Comparison of ENCODE assay signal across 17 cellular contexts in genomic region chr17:6927290-6927844, GRCh38.
DNase-seq lines count a peak whose midpoint lies in the region; ATAC-seq and TF ChIP-seq lines count a peak whose summit lies in the region.
"Had no signal": no experiment of that assay in that cellular context is flagged by ENCODE, and none has a peak within 500 bp of the region (broad histone marks: within the 10 kb centered on the region; RNA-seq: fewer than 3 reads in every experiment).

No MANE protein-coding gene starts in this region.

- H3K27ac ChIP-seq in lower lobe of right lung: no peak overlapping the region
- H3K27ac ChIP-seq: heart right ventricle had no signal

- no peaks in the 10 kb centered on the region for H3K36me3 ChIP-seq in lower lobe of right lung
- H3K36me3 ChIP-seq: heart right ventricle had no signal

- DNase-seq in AG20443 (ENCODE audit: low spot score): peak; percentile 40
- peak; percentile 74 for DNase-seq in amniotic epithelial cell (ENCODE audit: low read depth)
- no peak for DNase-seq in left lobe of liver (ENCODE audit: low spot score)
- no peak for DNase-seq in lower lobe of right lung
- DNase-seq in activated CD4-positive, alpha-beta T cell treated with anti-CD3 and anti-CD28 coated beads, Interleukin-2, amount 10 ng/mL, durations not matched to agents 24 days and 14 days: no peak
- DNase-seq: activated naive CD8-positive, alpha-beta T cell treated with anti-CD3 and anti-CD28 coated beads, Interleukin-2, amount 50 U/mL, for 24 hours; heart right ventricle; NCI-H2029 had no signal

- H3K27me3 ChIP-seq in lower lobe of right lung (ENCODE audit: low read depth): no peaks in the 10 kb centered on the region

- TF ChIP-seq RAD21 in Ishikawa (IDR thresholded peaks at IDR 0.05; ENCODE audit: low read depth): no peak

- peaks cover 3% of the 10 kb centered on the region for H3K27me3 Mint-ChIP-seq in activated CD4-positive, alpha-beta T cell treated with anti-CD3 and anti-CD28 coated beads, Interleukin-2, amount 10 ng/mL, durations not matched to agents 24 days and 14 days
- H3K27me3 Mint-ChIP-seq: activated naive CD8-positive, alpha-beta T cell treated with anti-CD3 and anti-CD28 coated beads, Interleukin-2, amount 50 U/mL, for 24 hours had no signal

- intact Hi-C loops in lower lobe of right lung (cut with DNase I): no loop called here
- intact Hi-C loops in activated CD4-positive, alpha-beta T cell treated with anti-CD3 and anti-CD28 coated beads, Interleukin-2, amount 10 ng/mL, durations not matched to agents 24 days and 14 days (cut with micrococcal nuclease): no loop called here

- H3K9me3 Mint-ChIP-seq in activated CD4-positive, alpha-beta T cell treated with anti-CD3 and anti-CD28 coated beads, Interleukin-2, amount 10 ng/mL, durations not matched to agents 24 days and 14 days: peaks cover 5% of the 10 kb centered on the region
- H3K9me3 Mint-ChIP-seq: stimulated activated effector memory CD8-positive, alpha-beta T cell treated with anti-CD3 and anti-CD28 coated beads, Interleukin-12 subunit alpha, Interleukin-12 subunit beta, amount 100 ng/mL, for 72 hours had no signal

- no peak overlapping the region for H3K4me3 ChIP-seq in lower lobe of right lung
- H3K4me3 ChIP-seq: GM12878, GM23338, heart right ventricle, lung had no signal

- ATAC-seq in left lobe of liver: peak; percentile 48
- ATAC-seq in lower lobe of right lung: no peak
- no peak for ATAC-seq in HG03159 (IDR thresholded peaks at IDR 0.05; ENCODE audit: unreplicated experiment)
- no peak for ATAC-seq in HG03025 (IDR thresholded peaks at IDR 0.05; ENCODE audit: low FRiP score, unreplicated experiment)
- ATAC-seq: activated naive CD8-positive, alpha-beta T cell treated with anti-CD3 and anti-CD28 coated beads, Interleukin-2, amount 50 U/mL, for 24 hours; GM12878; GM23338; heart right ventricle; stimulated activated effector memory CD8-positive, alpha-beta T cell treated with anti-CD3 and anti-CD28 coated beads, Interleukin-12 subunit alpha, Interleukin-12 subunit beta, amount 100 ng/mL, for 72 hours had no signal

- H3K36me3 Mint-ChIP-seq in activated CD4-positive, alpha-beta T cell treated with anti-CD3 and anti-CD28 coated beads, Interleukin-2, amount 10 ng/mL, durations not matched to agents 24 days and 14 days (ENCODE audit: low read depth): peaks cover 7% of the 10 kb centered on the region
- H3K36me3 Mint-ChIP-seq: stimulated activated effector memory CD8-positive, alpha-beta T cell treated with anti-CD3 and anti-CD28 coated beads, Interleukin-12 subunit alpha, Interleukin-12 subunit beta, amount 100 ng/mL, for 72 hours had no signal

- H3K4me1 ChIP-seq in lower lobe of right lung: no peaks in the 10 kb centered on the region

- peaks cover 9% of the 10 kb centered on the region for H3K4me1 Mint-ChIP-seq in activated CD4-positive, alpha-beta T cell treated with anti-CD3 and anti-CD28 coated beads, Interleukin-2, amount 10 ng/mL, durations not matched to agents 24 days and 14 days
- H3K4me1 Mint-ChIP-seq: GM23338 had no signal

- TF ChIP-seq CTCF in lower lobe of right lung (IDR thresholded peaks at IDR 0.05): no peak

- no peak overlapping the region for H3K27ac Mint-ChIP-seq in activated CD4-positive, alpha-beta T cell treated with anti-CD3 and anti-CD28 coated beads, Interleukin-2, amount 10 ng/mL, durations not matched to agents 24 days and 14 days
- H3K27ac Mint-ChIP-seq: activated naive CD8-positive, alpha-beta T cell treated with anti-CD3 and anti-CD28 coated beads, Interleukin-2, amount 50 U/mL, for 24 hours; GM23338; stimulated activated effector memory CD8-positive, alpha-beta T cell treated with anti-CD3 and anti-CD28 coated beads, Interleukin-12 subunit alpha, Interleukin-12 subunit beta, amount 100 ng/mL, for 72 hours; T-helper 2 cell treated with Interferon-gamma antibody and Interleukin-4, amounts not matched to agents 5 μg/mL and 100 μg/mL, for 36 hours had no signal

- TF ChIP-seq EP300 in Ishikawa (IDR thresholded peaks at IDR 0.05; ENCODE audit: borderline replicate concordance): no peak

- H3K9me3 ChIP-seq in lower lobe of right lung: no peaks in the 10 kb centered on the region

- no peak overlapping the region for H3K4me3 Mint-ChIP-seq in activated CD4-positive, alpha-beta T cell treated with anti-CD3 and anti-CD28 coated beads, Interleukin-2, amount 10 ng/mL, durations not matched to agents 24 days and 14 days
- H3K4me3 Mint-ChIP-seq: activated naive CD8-positive, alpha-beta T cell treated with anti-CD3 and anti-CD28 coated beads, Interleukin-2, amount 50 U/mL, for 24 hours; GM23338; IgD-negative memory B cell; stimulated activated effector memory CD8-positive, alpha-beta T cell treated with anti-CD3 and anti-CD28 coated beads, Interleukin-12 subunit alpha, Interleukin-12 subunit beta, amount 100 ng/mL, for 72 hours; T-helper 2 cell treated with Interferon-gamma antibody and Interleukin-4, amounts not matched to agents 5 μg/mL and 100 μg/mL, for 36 hours had no signal

TF ChIP-seq in Ishikawa, 13 proteins besides CTCF, POLR2A, EP300 and RAD21:
- no peak for TF ChIP-seq EGR1 (IDR thresholded peaks at IDR 0.05)
- peak; percentile 54; the same call in 1 of the 2 replicates for TF ChIP-seq CEBPB (IDR thresholded peaks at IDR 0.05)

Comparison
In these comparisons a context has a peak if more than half of its experiments do, and no peak if none do; other contexts are left out.
1. DNase-seq: peak in AG20443 (single experiment) and amniotic epithelial cell (single experiment); none in left lobe of liver (single experiment), lower lobe of right lung (single experiment) and activated CD4-positive, alpha-beta T cell treated with anti-CD3 and anti-CD28 coated beads, Interleukin-2, amount 10 ng/mL, durations not matched to agents 24 days and 14 days (single experiment).